In the genomic region with DNA sequence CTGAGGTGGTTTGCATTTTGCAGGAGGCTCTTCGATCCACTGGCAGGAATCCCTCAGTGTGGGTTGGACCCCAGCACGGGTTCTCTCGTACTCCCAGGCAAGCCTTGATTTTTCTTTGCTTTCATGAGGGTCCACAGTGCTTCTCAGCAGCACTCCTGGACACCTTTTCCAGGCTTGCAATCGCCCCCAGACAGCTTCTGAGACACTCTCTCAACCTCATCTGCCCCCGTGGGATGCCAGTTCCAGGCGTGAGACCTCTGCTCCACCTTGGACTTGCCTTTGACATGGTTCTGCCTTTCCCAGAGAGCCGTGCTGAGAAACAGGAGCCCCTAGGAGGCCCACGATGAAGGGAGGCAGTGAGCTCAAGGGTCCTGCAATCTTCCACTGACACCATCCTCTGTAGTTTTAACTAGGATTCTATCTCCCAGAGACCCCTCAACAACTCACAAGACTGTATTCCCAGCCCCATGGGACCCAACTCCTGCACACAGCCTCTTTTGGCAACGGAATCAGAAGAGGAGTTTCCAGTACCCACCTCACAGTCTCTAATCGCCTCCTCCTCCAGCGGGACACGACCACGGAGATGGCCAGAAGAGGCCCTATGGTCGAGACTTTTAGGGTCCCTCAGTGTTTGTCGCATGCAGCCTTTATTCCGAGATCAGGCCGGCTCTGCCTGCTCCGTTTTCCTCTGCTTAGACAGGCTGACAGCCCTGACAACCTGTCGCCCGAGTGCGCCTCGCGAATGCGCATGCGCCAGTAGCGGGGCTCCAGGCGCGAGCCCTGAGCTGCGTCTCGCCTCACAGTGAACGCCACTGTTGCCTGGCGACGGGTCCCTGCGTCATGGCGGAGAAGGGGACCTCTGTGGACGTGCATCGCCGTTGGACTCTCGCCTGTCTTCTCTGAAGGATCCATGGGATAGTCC, we compare ENCODE assay signal across 8 cellular contexts. TPM values are rescaled to one million over a fixed set of nuclear protein-coding genes. Genes with fewer than 3 reads are reported as not detected.
DNase-seq lines count a peak whose midpoint lies in the region; ATAC-seq and TF ChIP-seq lines count a peak whose summit lies in the region.

No MANE protein-coding gene starts in this region.

- H3K27me3 ChIP-seq in GM23338 (ENCODE audit: insufficient read depth): peaks cover 54% of the 10 kb centered on the region
- no peaks in the 10 kb centered on the region for H3K27me3 ChIP-seq in aorta (ENCODE audit: control insufficient read depth in 1 of 2, insufficient read depth in 2 of 2, low read length in 1 of 2)

- H4K20me1 ChIP-seq in GM23338 (replicated peaks; ENCODE audit: insufficient read depth): no peaks in the 10 kb centered on the region

- peak; percentile 80 for ATAC-seq in GM23338
- ATAC-seq in aorta (ENCODE audit: low FRiP score): no peak
- ATAC-seq in HG03025 (IDR thresholded peaks at IDR 0.05; ENCODE audit: low FRiP score, unreplicated experiment): no peak

- H3K4me2 ChIP-seq in GM23338: peak overlapping the region; percentile 81

- WGBS in aorta, 2 donors: 16 to 19% methylated on average over 39 of the region's 39 CpGs

- no peaks in the 10 kb centered on the region; the same call in 1 of the 2 replicates for H3K4me1 ChIP-seq in GM23338 (ENCODE audit: insufficient read depth)
- no peaks in the 10 kb centered on the region for H3K4me1 ChIP-seq in aorta (ENCODE audit: control insufficient read depth in 1 of 2, insufficient read depth in 2 of 2, low read length in 2 of 2)

- H3K36me3 ChIP-seq in GM23338 (ENCODE audit: insufficient read depth): no peaks in the 10 kb centered on the region
- no peaks in the 10 kb centered on the region for H3K36me3 ChIP-seq in aorta (ENCODE audit: control insufficient read depth in 1 of 2, insufficient read depth in 2 of 2, low read length in 1 of 2)

- H3F3A ChIP-seq in GM23338 (replicated peaks; ENCODE audit: low read depth): no peaks in the 10 kb centered on the region

- H3K4me3 Mint-ChIP-seq in GM23338: peak overlapping the region; percentile 62
- peak overlapping the region; percentile 75 for H3K4me3 Mint-ChIP-seq in activated naive CD8-positive, alpha-beta T cell

- H3K9me3 Mint-ChIP-seq in GM23338: peaks cover 54% of the 10 kb centered on the region
- H3K9me3 Mint-ChIP-seq in activated naive CD8-positive, alpha-beta T cell (ENCODE audit: low read depth): no peaks in the 10 kb centered on the region

- H3K4me3 ChIP-seq in GM23338: peak overlapping the region; percentile 61
- H3K4me3 ChIP-seq in aorta (ENCODE audit: low read length in 2 of 2): no peak overlapping the region

- no peak for TF ChIP-seq CTCF in GM23338 (conservative IDR thresholded peaks at IDR 0.05; ENCODE audit: low read depth in 2 of 2)

- H2AFZ ChIP-seq in GM23338: peak overlapping the region; percentile 97

- peaks cover 38% of the 10 kb centered on the region for H3K27me3 Mint-ChIP-seq in GM23338 (ENCODE audit: insufficient read depth, low read depth, poor library complexity)
- H3K27me3 Mint-ChIP-seq in activated naive CD8-positive, alpha-beta T cell: peaks cover 11% of the 10 kb centered on the region

- DNase-seq in GM23338 (ENCODE audit: low spot score) (peak; percentile 91), SK-MEL-5 (ENCODE audit: low read depth, low spot score) (peak; percentile 19), hypothalamus (lab: John Stamatoyannopoulos, UW) (peak in 48 of 51 donors; percentile 12 to 84 (median 63)), retina (peak; percentile 90), aorta (peak; percentile 75 to 90), UCSD-AML1 (lab: John Stamatoyannopoulos, UW; ENCODE audit: unreplicated experiment) (no peak)

- intact Hi-C loops in aorta (cut with DNase I): no loop called here

- H3K9me2 ChIP-seq in GM23338 (ENCODE audit: insufficient read depth): no peaks in the 10 kb centered on the region

- no peaks in the 10 kb centered on the region for H3K79me2 ChIP-seq in GM23338 (replicated peaks; ENCODE audit: insufficient read depth)

- no peak overlapping the region for H3K27ac Mint-ChIP-seq in GM23338
- no peak overlapping the region for H3K27ac Mint-ChIP-seq in activated naive CD8-positive, alpha-beta T cell

- H3K4me1 Mint-ChIP-seq in GM23338: no peaks in the 10 kb centered on the region
- peaks cover 10% of the 10 kb centered on the region for H3K4me1 Mint-ChIP-seq in activated naive CD8-positive, alpha-beta T cell (ENCODE audit: low read depth)

- in situ Hi-C loops in SK-MEL-5 (cut with HindIII; ENCODE audit: low pct_unique_long_range_greater_than_20kb, low sequenced_read_pairs): no loop called here

- H3K27ac ChIP-seq in GM23338 (ENCODE audit: low read depth) (no peak overlapping the region), aorta (ENCODE audit: low read depth in 1 of 2, low read length in 2 of 2) (no peak overlapping the region)

- peaks cover 10% of the 10 kb centered on the region; the same call in 1 of the 3 replicates for H3K36me3 Mint-ChIP-seq in GM23338 (ENCODE audit: low read depth)
- no peaks in the 10 kb centered on the region for H3K36me3 Mint-ChIP-seq in activated naive CD8-positive, alpha-beta T cell

- no peaks in the 10 kb centered on the region for H3K9me3 ChIP-seq in aorta (ENCODE audit: control insufficient read depth, low read length)

TF ChIP-seq in GM23338, 12 proteins besides CTCF, POLR2A, EP300 and RAD21:
- TF ChIP-seq, protein P1, sequence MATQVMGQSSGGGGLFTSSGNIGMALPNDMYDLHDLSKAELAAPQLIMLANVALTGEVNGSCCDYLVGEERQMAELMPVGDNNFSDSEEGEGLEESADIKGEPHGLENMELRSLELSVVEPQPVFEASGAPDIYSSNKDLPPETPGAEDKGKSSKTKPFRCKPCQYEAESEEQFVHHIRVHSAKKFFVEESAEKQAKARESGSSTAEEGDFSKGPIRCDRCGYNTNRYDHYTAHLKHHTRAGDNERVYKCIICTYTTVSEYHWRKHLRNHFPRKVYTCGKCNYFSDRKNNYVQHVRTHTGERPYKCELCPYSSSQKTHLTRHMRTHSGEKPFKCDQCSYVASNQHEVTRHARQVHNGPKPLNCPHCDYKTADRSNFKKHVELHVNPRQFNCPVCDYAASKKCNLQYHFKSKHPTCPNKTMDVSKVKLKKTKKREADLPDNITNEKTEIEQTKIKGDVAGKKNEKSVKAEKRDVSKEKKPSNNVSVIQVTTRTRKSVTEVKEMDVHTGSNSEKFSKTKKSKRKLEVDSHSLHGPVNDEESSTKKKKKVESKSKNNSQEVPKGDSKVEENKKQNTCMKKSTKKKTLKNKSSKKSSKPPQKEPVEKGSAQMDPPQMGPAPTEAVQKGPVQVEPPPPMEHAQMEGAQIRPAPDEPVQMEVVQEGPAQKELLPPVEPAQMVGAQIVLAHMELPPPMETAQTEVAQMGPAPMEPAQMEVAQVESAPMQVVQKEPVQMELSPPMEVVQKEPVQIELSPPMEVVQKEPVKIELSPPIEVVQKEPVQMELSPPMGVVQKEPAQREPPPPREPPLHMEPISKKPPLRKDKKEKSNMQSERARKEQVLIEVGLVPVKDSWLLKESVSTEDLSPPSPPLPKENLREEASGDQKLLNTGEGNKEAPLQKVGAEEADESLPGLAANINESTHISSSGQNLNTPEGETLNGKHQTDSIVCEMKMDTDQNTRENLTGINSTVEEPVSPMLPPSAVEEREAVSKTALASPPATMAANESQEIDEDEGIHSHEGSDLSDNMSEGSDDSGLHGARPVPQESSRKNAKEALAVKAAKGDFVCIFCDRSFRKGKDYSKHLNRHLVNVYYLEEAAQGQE (IDR thresholded peaks at IDR 0.05; ENCODE audit: unreplicated experiment): no peak
TF ChIP-seq in GM23338: peak in this region for 0.

RNA-seq across cellular contexts. Expression of gene ZNF273, which starts 26.0 kb away (rescaled TPM):
- total RNA-seq in GM23338 (2014; rRNA removed; shearing (Covaris generic)): 33.4 and 34.3 TPM in 2 replicates
- polyA plus RNA-seq in GM23338 (2016; fragmentation: Nextera tagmentation; extraction: Ambion mirVana) (14.6 and 16.4 TPM in 2 replicates), aorta (1 to 10 TPM; 1.9 to 5.8 TPM)
- total RNA-seq in SK-MEL-5 (2014; rRNA removed; shearing (Covaris generic)): 8.1 and 9.0 TPM in 2 replicates
- polyA plus RNA-seq in SK-MEL-5 (2015; cell fraction: cytosol; rRNA removed): 5.2 and 5.5 TPM in 2 replicates
- 5.1 and 6.2 TPM in 2 replicates for polyA plus RNA-seq in SK-MEL-5 (2015; cell fraction: nucleus; rRNA removed)
- 10 to 100 TPM in 1 of 2 donors, 1 to 10 TPM in 1; 4.7 to 15.7 TPM for total RNA-seq in aorta
